1 cellular context compared by ENCODE assay signal in genomic region chr5:38284378-38284777, GRCh38.
TF ChIP-seq lines count a peak whose summit lies in the region.

No MANE protein-coding gene starts in this region.

TF ChIP-seq in K562, 482 proteins besides CTCF, POLR2A, EP300 and RAD21:
- TF ChIP-seq, protein P1, sequence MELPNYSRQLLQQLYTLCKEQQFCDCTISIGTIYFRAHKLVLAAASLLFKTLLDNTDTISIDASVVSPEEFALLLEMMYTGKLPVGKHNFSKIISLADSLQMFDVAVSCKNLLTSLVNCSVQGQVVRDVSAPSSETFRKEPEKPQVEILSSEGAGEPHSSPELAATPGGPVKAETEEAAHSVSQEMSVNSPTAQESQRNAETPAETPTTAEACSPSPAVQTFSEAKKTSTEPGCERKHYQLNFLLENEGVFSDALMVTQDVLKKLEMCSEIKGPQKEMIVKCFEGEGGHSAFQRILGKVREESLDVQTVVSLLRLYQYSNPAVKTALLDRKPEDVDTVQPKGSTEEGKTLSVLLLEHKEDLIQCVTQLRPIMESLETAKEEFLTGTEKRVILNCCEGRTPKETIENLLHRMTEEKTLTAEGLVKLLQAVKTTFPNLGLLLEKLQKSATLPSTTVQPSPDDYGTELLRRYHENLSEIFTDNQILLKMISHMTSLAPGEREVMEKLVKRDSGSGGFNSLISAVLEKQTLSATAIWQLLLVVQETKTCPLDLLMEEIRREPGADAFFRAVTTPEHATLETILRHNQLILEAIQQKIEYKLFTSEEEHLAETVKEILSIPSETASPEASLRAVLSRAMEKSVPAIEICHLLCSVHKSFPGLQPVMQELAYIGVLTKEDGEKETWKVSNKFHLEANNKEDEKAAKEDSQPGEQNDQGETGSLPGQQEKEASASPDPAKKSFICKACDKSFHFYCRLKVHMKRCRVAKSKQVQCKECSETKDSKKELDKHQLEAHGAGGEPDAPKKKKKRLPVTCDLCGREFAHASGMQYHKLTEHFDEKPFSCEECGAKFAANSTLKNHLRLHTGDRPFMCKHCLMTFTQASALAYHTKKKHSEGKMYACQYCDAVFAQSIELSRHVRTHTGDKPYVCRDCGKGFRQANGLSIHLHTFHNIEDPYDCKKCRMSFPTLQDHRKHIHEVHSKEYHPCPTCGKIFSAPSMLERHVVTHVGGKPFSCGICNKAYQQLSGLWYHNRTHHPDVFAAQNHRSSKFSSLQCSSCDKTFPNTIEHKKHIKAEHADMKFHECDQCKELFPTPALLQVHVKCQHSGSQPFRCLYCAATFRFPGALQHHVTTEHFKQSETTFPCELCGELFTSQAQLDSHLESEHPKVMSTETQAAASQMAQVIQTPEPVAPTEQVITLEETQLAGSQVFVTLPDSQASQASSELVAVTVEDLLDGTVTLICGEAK (IDR thresholded peaks at IDR 0.05) = peak; percentile 78
- TF ChIP-seq, protein P1 (CRISPR knock-in tag; IDR thresholded peaks at IDR 0.05) = no peak
- TF ChIP-seq, protein P2, sequence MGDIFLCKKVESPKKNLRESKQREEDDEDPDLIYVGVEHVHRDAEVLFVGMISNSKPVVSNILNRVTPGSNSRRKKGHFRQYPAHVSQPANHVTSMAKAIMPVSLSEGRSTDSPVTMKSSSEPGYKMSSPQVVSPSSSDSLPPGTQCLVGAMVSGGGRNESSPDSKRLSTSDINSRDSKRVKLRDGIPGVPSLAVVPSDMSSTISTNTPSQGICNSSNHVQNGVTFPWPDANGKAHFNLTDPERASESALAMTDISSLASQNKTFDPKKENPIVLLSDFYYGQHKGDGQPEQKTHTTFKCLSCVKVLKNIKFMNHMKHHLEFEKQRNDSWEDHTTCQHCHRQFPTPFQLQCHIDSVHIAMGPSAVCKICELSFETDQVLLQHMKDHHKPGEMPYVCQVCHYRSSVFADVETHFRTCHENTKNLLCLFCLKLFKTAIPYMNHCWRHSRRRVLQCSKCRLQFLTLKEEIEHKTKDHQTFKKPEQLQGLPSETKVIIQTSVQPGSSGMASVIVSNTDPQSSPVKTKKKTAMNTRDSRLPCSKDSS (IDR thresholded peaks at IDR 0.05; ENCODE audit: low read depth, partially characterized antibody) = no peak
- TF ChIP-seq SIN3B (IDR thresholded peaks at IDR 0.05; ENCODE audit: low read depth) (no peak), MED1 (CRISPR knock-in tag; IDR thresholded peaks at IDR 0.05; ENCODE audit: borderline replicate concordance) (no peak), BMI1 (IDR thresholded peaks at IDR 0.05; ENCODE audit: low read length) (no peak), KLF1 (tag; IDR thresholded peaks at IDR 0.05) (no peak), CBX1 (IDR thresholded peaks at IDR 0.05; ENCODE audit: low read depth) (no peak), ZNF253 (CRISPR knock-in tag; conservative IDR thresholded peaks at IDR 0.05) (no peak)
- TF ChIP-seq, protein P3, sequence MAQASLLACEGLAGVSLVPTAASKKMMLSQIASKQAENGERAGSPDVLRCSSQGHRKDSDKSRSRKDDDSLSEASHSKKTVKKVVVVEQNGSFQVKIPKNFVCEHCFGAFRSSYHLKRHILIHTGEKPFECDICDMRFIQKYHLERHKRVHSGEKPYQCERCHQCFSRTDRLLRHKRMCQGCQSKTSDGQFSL (CRISPR knock-in tag; IDR thresholded peaks at IDR 0.05) = no peak
- TF ChIP-seq, protein P3 (tag; IDR thresholded peaks at IDR 0.05) = no peak
